Comparison of ENCODE assay signal across 20 cellular contexts in genomic region chr17:2893422-2893914, GRCh38.
DNase-seq lines count a peak whose midpoint lies in the region; ATAC-seq, FAIRE-seq and TF ChIP-seq lines count a peak whose summit lies in the region.
"Had no signal": no experiment of that assay in that cellular context is flagged by ENCODE, and none has a peak within 500 bp of the region (broad histone marks: within the 10 kb centered on the region; RNA-seq: fewer than 3 reads in every experiment).

No MANE protein-coding gene starts in this region.

- H3K9me2 ChIP-seq in SK-N-SH: no peaks in the 10 kb centered on the region

- ATAC-seq in SK-N-SH treated with all-trans-retinoic acid at 6 μM for 48 hours: no peak
- ATAC-seq in WTC11: no peak
- no peak for ATAC-seq in HG02571 (IDR thresholded peaks at IDR 0.05; ENCODE audit: unreplicated experiment)
- ATAC-seq in effector memory CD8-positive, alpha-beta T cell (replicated peaks): no peak
- ATAC-seq: activated naive CD4-positive, alpha-beta T cell treated with anti-CD3 and anti-CD28 coated beads, Interleukin-2, amount 50 U/mL, for 72 hours had no signal

- no peak overlapping the region for H3K4me3 Mint-ChIP-seq in WTC11
- H3K4me3 Mint-ChIP-seq in effector memory CD8-positive, alpha-beta T cell: no peak overlapping the region
- H3K4me3 Mint-ChIP-seq: activated CD4-positive, alpha-beta T cell treated with anti-CD3 and anti-CD28 coated beads, Interleukin-2, amount 10 ng/mL, durations not matched to agents 7 days and 5 days; neural progenitor cell; T-helper 2 cell treated with Interferon-gamma antibody and Interleukin-4, amounts not matched to agents 5 μg/mL and 100 μg/mL, for 36 hours had no signal

- TF ChIP-seq CTCF in SK-N-SH (IDR thresholded peaks at IDR 0.05) (no peak), WTC11 (IDR thresholded peaks at IDR 0.05) (no peak), keratinocyte (optimal IDR thresholded peaks at IDR 0.05 in 1 of 3, IDR thresholded peaks at IDR 0.05 in 1 of 3, conservative IDR thresholded peaks at IDR 0.05 in 1 of 3; ENCODE audit: extremely low read depth in 1 of 3, insufficient read depth in 2 of 3, low read length in 3 of 3) (no peak)

- H3K27ac Mint-ChIP-seq in WTC11: peak overlapping the region; percentile 20; the same call in 1 of the 2 replicates
- H3K27ac Mint-ChIP-seq in effector memory CD8-positive, alpha-beta T cell: no peak overlapping the region
- H3K27ac Mint-ChIP-seq: activated CD4-positive, alpha-beta T cell treated with anti-CD3 and anti-CD28 coated beads, Interleukin-2, amount 10 ng/mL, durations not matched to agents 7 days and 5 days; neural progenitor cell; T-helper 2 cell treated with Interferon-gamma antibody and Interleukin-4, amounts not matched to agents 5 μg/mL and 100 μg/mL, for 36 hours had no signal

- no peaks in the 10 kb centered on the region for H3K9me1 ChIP-seq in keratinocyte (ENCODE audit: control insufficient read depth, extremely low read depth, insufficient read depth, low read length)

- H3K9me3 Mint-ChIP-seq in WTC11: no peaks in the 10 kb centered on the region
- H3K9me3 Mint-ChIP-seq in effector memory CD8-positive, alpha-beta T cell: no peaks in the 10 kb centered on the region
- H3K9me3 Mint-ChIP-seq: activated CD4-positive, alpha-beta T cell treated with anti-CD3 and anti-CD28 coated beads, Interleukin-2, amount 10 ng/mL, durations not matched to agents 7 days and 5 days; activated naive CD4-positive, alpha-beta T cell treated with anti-CD3 and anti-CD28 coated beads, Interleukin-2, amount 50 U/mL, for 72 hours; neural progenitor cell; T-helper 2 cell treated with Interferon-gamma antibody and Interleukin-4, amounts not matched to agents 5 μg/mL and 100 μg/mL, for 36 hours had no signal

- DNase-seq in SK-N-SH (no peak), WTC11 (ENCODE audit: low spot score) (no peak), keratinocyte (ENCODE audit: low read depth, low spot score) (peak; percentile 59), small intestine (peak; percentile 87)
- no peak for DNase-seq in activated CD4-positive, alpha-beta T cell treated with anti-CD3 and anti-CD28 coated beads, Interleukin-2, amount 50 U/mL, for 4 hours
- no peak for DNase-seq in effector memory CD8-positive, alpha-beta T cell
- DNase-seq: 8988T; activated CD4-positive, alpha-beta T cell treated with anti-CD3 and anti-CD28 coated beads, Interleukin-2, amount 10 ng/mL, durations not matched to agents 7 days and 5 days; activated T-cell treated with anti-CD3 and anti-CD28 coated beads, Interleukin-2, amount 50 U/mL, for 1 hour; effector memory CD4-positive, alpha-beta T cell; foreskin melanocyte; NCI-H82; stimulated activated CD4-positive, alpha-beta T cell treated with anti-CD3 and anti-CD28 coated beads, Interleukin-4, amount 100 ng/mL, for 24 hours; thyroid gland had no signal

- H3K27me3 Mint-ChIP-seq in WTC11 (ENCODE audit: low read depth): no peaks in the 10 kb centered on the region
- no peaks in the 10 kb centered on the region for H3K27me3 Mint-ChIP-seq in effector memory CD8-positive, alpha-beta T cell
- H3K27me3 Mint-ChIP-seq: activated CD4-positive, alpha-beta T cell treated with anti-CD3 and anti-CD28 coated beads, Interleukin-2, amount 10 ng/mL, durations not matched to agents 7 days and 5 days had no signal

- no peak overlapping the region; the same call in 1 of the 2 replicates for H2AFZ ChIP-seq in SK-N-SH (ENCODE audit: low read depth)
- peak overlapping the region; percentile 72 for H2AFZ ChIP-seq in keratinocyte (ENCODE audit: control insufficient read depth, low read length)
- H2AFZ ChIP-seq: neural progenitor cell had no signal

- H3K36me3 Mint-ChIP-seq in WTC11: peaks cover 5% of the 10 kb centered on the region
- peaks cover 24% of the 10 kb centered on the region for H3K36me3 Mint-ChIP-seq in effector memory CD8-positive, alpha-beta T cell (ENCODE audit: insufficient read depth)
- H3K36me3 Mint-ChIP-seq: activated naive CD4-positive, alpha-beta T cell treated with anti-CD3 and anti-CD28 coated beads, Interleukin-2, amount 50 U/mL, for 72 hours; neural progenitor cell had no signal

- no peak for TF ChIP-seq RAD21 in SK-N-SH (IDR thresholded peaks at IDR 0.05; ENCODE audit: low read length)

- H3K27me3 ChIP-seq in SK-N-SH (ENCODE audit: insufficient read depth) (no peaks in the 10 kb centered on the region), keratinocyte (ENCODE audit: control insufficient read depth, extremely low read depth, insufficient read depth, low read length) (no peaks in the 10 kb centered on the region), small intestine (ENCODE audit: control insufficient read depth in 2 of 2, insufficient read depth in 2 of 2, low read length in 2 of 2) (no peaks in the 10 kb centered on the region)
- H3K27me3 ChIP-seq: neural progenitor cell, thyroid gland had no signal

- H4K20me1 ChIP-seq in SK-N-SH (ENCODE audit: insufficient read depth) (peaks cover 24% of the 10 kb centered on the region; the same call in 1 of the 2 replicates), keratinocyte (ENCODE audit: control insufficient read depth, extremely low read depth, insufficient read depth, low read length) (no peaks in the 10 kb centered on the region)

- H3K9me3 ChIP-seq in SK-N-SH (no peaks in the 10 kb centered on the region), keratinocyte (ENCODE audit: control insufficient read depth, low read depth, low read length) (no peaks in the 10 kb centered on the region), small intestine (ENCODE audit: control insufficient read depth, low read depth) (no peaks in the 10 kb centered on the region)
- H3K9me3 ChIP-seq: thyroid gland had no signal

- H3K36me3 ChIP-seq in SK-N-SH (replicated peaks in 1 of 2; ENCODE audit: control insufficient read depth in 1 of 2, insufficient read depth in 2 of 2, low read length in 1 of 2) (peaks cover 0 to 4% of the 10 kb centered on the region in 2 experiments), keratinocyte (ENCODE audit: control insufficient read depth in 2 of 2, extremely low read depth in 1 of 2, insufficient read depth in 2 of 2, low read length in 2 of 2) (peaks cover 2 to 3% of the 10 kb centered on the region in 2 experiments), small intestine (ENCODE audit: control insufficient read depth in 2 of 2, insufficient read depth in 2 of 2, low read length in 2 of 2) (no peaks in the 10 kb centered on the region)
- H3K36me3 ChIP-seq: neural progenitor cell, thyroid gland had no signal

- TF ChIP-seq EP300 in SK-N-SH (IDR thresholded peaks at IDR 0.05; ENCODE audit: borderline replicate concordance in 1 of 2, low read depth in 1 of 2, low read length in 1 of 2): no peak

- H3K4me2 ChIP-seq in SK-N-SH (peak overlapping the region; percentile 51; the same call in 1 of the 2 replicates), keratinocyte (ENCODE audit: control insufficient read depth, extremely low read depth, insufficient read depth, low read depth, low read length) (peak overlapping the region; percentile 87)
- H3K4me2 ChIP-seq: neural progenitor cell had no signal

- H3K79me2 ChIP-seq in SK-N-SH (ENCODE audit: insufficient read depth) (peaks cover 75% of the 10 kb centered on the region), keratinocyte (ENCODE audit: control insufficient read depth, insufficient read depth, low read length) (peaks cover 34% of the 10 kb centered on the region)

- CTCF ChIA-PET in SK-N-SH (lab: Yijun Ruan, JAX) (interaction anchor here (1.5 kb wide), 1 partner anchor 18 kb away, joined by 3 read pairs; no protein-coding TSS in a partner anchor), WTC11 (lab: Charles Lee) (interaction anchor here (0.9 kb wide), 1 partner anchor 36 kb away, joined by 3 read pairs; no protein-coding TSS in a partner anchor)

- FAIRE-seq in keratinocyte (lab: Jason Lieb, UNC): peak; percentile 96
- no peak for FAIRE-seq in small intestine (lab: Jason Lieb, UNC)

- H3K9ac ChIP-seq in SK-N-SH: no peak overlapping the region
- peak overlapping the region; percentile 90 for H3K9ac ChIP-seq in keratinocyte (ENCODE audit: control insufficient read depth, extremely low read depth, insufficient read depth, low read length)
- H3K9ac ChIP-seq: neural progenitor cell had no signal

- H3K4me1 ChIP-seq in SK-N-SH (ENCODE audit: control insufficient read depth in 1 of 2, insufficient read depth in 2 of 2, low read depth in 1 of 2, low read length in 1 of 2) (peaks cover 8 to 22% of the 10 kb centered on the region in 2 experiments; a peak in 3 of 4 replicates), keratinocyte (ENCODE audit: control insufficient read depth, extremely low read depth, insufficient read depth, low read length) (peaks cover 37% of the 10 kb centered on the region), small intestine (ENCODE audit: control insufficient read depth in 2 of 2, insufficient read depth in 1 of 2, low read depth in 1 of 2, low read length in 1 of 2) (no peaks in the 10 kb centered on the region)

- H3K4me1 Mint-ChIP-seq in WTC11: peaks cover 58% of the 10 kb centered on the region
- H3K4me1 Mint-ChIP-seq in effector memory CD8-positive, alpha-beta T cell (ENCODE audit: low read depth in 2 of 2): peaks cover 43 to 56% of the 10 kb centered on the region in 2 donors
- H3K4me1 Mint-ChIP-seq: activated CD4-positive, alpha-beta T cell treated with anti-CD3 and anti-CD28 coated beads, Interleukin-2, amount 10 ng/mL, durations not matched to agents 7 days and 5 days had no signal

- POLR2A ChIA-PET in SK-N-SH (lab: Yijun Ruan, JAX) (no interaction called here), WTC11 (lab: Charles Lee) (no interaction called here)

- peaks cover 14% of the 10 kb centered on the region for H3F3A ChIP-seq in SK-N-SH (replicated peaks; ENCODE audit: insufficient read depth)

- dilution Hi-C loops in keratinocyte (cut with MboI; ENCODE audit: extremely low pct_ligation_motif_present, low sequenced_read_pairs): no loop called here

- H3K27ac ChIP-seq in SK-N-SH (ENCODE audit: low read depth in 2 of 2, low read length in 1 of 2) (peak overlapping the region in 1 of 2 experiments; percentile 76; a peak in 2 of 4 replicates), keratinocyte (ENCODE audit: control insufficient read depth, insufficient read depth, low read length) (peak overlapping the region; percentile 98), small intestine (ENCODE audit: low read depth in 1 of 2, low read length in 1 of 2) (peak overlapping the region; percentile 45 to 83)
- H3K27ac ChIP-seq: C4-2B, neural progenitor cell, thyroid gland had no signal

- H3K4me3 ChIP-seq in SK-N-SH (ENCODE audit: low read depth in 2 of 2, low read length in 1 of 2): no peak overlapping the region
- peak overlapping the region in 2 of 3 experiments; percentile 47 to 52 for H3K4me3 ChIP-seq in keratinocyte (ENCODE audit: control insufficient read depth in 2 of 3, extremely low read depth in 1 of 3, insufficient read depth in 2 of 3, low read depth in 1 of 3, low read length in 3 of 3)
- no peak overlapping the region for H3K4me3 ChIP-seq in small intestine (ENCODE audit: low read depth in 1 of 2, low read length in 2 of 2)
- H3K4me3 ChIP-seq: neural progenitor cell, thyroid gland had no signal

- 92% methylated on average over 11 of the region's 20 CpGs for WGBS in SK-N-SH (ENCODE audit: low lambda C conversion rate)
- 20 to 64% (median 43%) methylated on average over 18 to 20 of the region's 20 CpGs for WGBS in small intestine, 3 donors

TF ChIP-seq in SK-N-SH treated with all-trans-retinoic acid at 6 μM for 48 hours, 23 proteins besides CTCF, POLR2A, EP300 and RAD21 (continues in another document):
- no peak for TF ChIP-seq CSDC2 (CRISPR knock-in tag; IDR thresholded peaks at IDR 0.05)

Comparison
In these comparisons a context has a peak if more than half of its experiments do, and no peak if none do; other contexts are left out.
1. DNase-seq: peak in keratinocyte (single experiment) and small intestine (single experiment); none in SK-N-SH (single experiment), WTC11 (single experiment), activated CD4-positive, alpha-beta T cell treated with anti-CD3 and anti-CD28 coated beads, Interleukin-2, amount 50 U/mL, for 4 hours (0 of 2) and effector memory CD8-positive, alpha-beta T cell (0 of 3).
2. H3K4me3 ChIP-seq: peak in keratinocyte (2 of 3); none in SK-N-SH (0 of 2) and small intestine (0 of 2).